Comparison of ENCODE assay signal across 9 cellular contexts in the genomic region with DNA sequence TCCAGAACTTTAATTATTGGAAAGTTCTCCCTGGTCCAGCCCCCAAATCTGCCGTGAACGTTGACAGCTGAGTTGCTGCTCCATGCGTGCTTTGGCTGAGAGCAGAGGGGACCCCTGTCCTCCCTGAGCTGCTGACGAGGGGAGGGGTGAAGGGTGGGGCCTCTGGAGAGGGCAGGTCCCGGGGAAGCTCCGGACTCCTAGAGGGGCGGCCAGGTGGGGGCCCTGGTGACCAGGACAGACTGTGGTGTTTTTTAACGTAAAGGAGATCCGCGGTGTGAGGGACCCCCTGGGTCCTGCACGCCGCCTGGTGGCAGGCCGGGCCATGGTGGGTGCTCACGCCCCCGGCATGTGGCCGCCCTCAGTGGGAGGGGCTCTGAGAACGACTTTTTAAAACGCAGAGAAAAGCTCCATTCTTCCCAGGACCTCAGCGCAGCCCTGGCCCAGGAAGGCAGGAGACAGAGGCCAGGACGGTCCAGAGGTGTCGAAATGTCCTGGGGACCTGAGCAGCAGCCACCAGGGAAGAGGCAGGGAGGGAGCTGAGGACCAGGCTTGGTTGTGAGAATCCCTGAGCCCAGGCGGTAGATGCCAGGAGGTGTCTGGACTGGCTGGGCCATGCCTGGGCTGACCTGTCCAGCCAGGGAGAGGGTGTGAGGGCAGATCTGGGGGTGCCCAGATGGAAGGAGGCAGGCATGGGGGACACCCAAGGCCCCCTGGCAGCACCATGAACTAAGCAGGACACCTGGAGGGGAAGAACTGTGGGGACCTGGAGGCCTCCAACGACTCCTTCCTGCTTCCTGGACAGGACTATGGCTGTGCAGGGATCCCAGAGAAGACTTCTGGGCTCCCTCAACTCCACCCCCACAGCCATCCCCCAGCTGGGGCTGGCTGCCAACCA. TPM values are rescaled to one million over a fixed set of nuclear protein-coding genes. Genes with fewer than 3 reads are reported as not detected.
A peak's percentile ranks its signal among the peaks of the same experiment; 100 is the strongest.
DNase-seq lines count a peak whose midpoint lies in the region; ATAC-seq, FAIRE-seq and TF ChIP-seq lines count a peak whose summit lies in the region.
"Had no signal": no experiment of that assay in that cellular context is flagged by ENCODE, and none has a peak within 500 bp of the region (broad histone marks: within the 10 kb centered on the region; RNA-seq: fewer than 3 reads in every experiment).

A gene (plus strand): TSS at position 410 of the 895 bp plus-strand sequence. CDS start 397 bp downstream, at position 807.

- BruUV-seq in MCF 10A (replicated peaks; lab: Mats Ljungman, UMichigan) = no TSS peak

- TF ChIP-seq CTCF in AG09309 (IDR thresholded peaks at IDR 0.05; ENCODE audit: control insufficient read depth, insufficient read depth, low read depth, low read length, missing control alignments) (peak; percentile 56), OCI-LY3 (IDR thresholded peaks at IDR 0.05; ENCODE audit: low read depth, low read length) (peak; percentile 35; the same call in 1 of the 2 replicates), MCF 10A (IDR thresholded peaks at IDR 0.05; ENCODE audit: unreplicated experiment) (no peak), keratinocyte (optimal IDR thresholded peaks at IDR 0.05 in 1 of 3, IDR thresholded peaks at IDR 0.05 in 1 of 3, conservative IDR thresholded peaks at IDR 0.05 in 1 of 3; ENCODE audit: extremely low read depth in 1 of 3, insufficient read depth in 2 of 3, low read length in 3 of 3) (peak in 2 of 3 experiments; percentile 27 to 29), type B pancreatic cell (conservative IDR thresholded peaks at IDR 0.05) (peak; percentile 76)

- H3K27me3 Mint-ChIP-seq in MCF 10A (ENCODE audit: insufficient read depth, unreplicated experiment) (no peaks in the 10 kb centered on the region), type B pancreatic cell (peaks cover 22% of the 10 kb centered on the region)

- dilution Hi-C loops in keratinocyte (cut with MboI; ENCODE audit: extremely low pct_ligation_motif_present, low sequenced_read_pairs) = no loop called here

- CTCF ChIA-PET in MCF 10A (lab: Yijun Ruan, JAX) = no interaction called here

- peaks cover 29% of the 10 kb centered on the region for H3K4me1 ChIP-seq in OCI-LY3 (ENCODE audit: low read length)
- H3K4me1 ChIP-seq in keratinocyte (ENCODE audit: control insufficient read depth, extremely low read depth, insufficient read depth, low read length) = peaks cover 30% of the 10 kb centered on the region

- peak within 1 kb of the TSS; percentile 57 for H3K4me3 Mint-ChIP-seq in MCF 10A (ENCODE audit: unreplicated experiment)
- peak within 1 kb of the TSS; percentile 76 for H3K4me3 Mint-ChIP-seq in type B pancreatic cell

- no peaks in the 10 kb centered on the region for H4K20me1 ChIP-seq in OCI-LY3 (ENCODE audit: insufficient read depth, low read length)
- H4K20me1 ChIP-seq in keratinocyte (ENCODE audit: control insufficient read depth, extremely low read depth, insufficient read depth, low read length) = no peaks in the 10 kb centered on the region

- H3K27me3 ChIP-seq in OCI-LY3 (ENCODE audit: low read depth, low read length) (peaks cover 13% of the 10 kb centered on the region), keratinocyte (ENCODE audit: control insufficient read depth, extremely low read depth, insufficient read depth, low read length) (peaks cover under 1% of the 10 kb centered on the region)

- no peaks in the 10 kb centered on the region for H3K79me2 ChIP-seq in OCI-LY3 (ENCODE audit: low read length)
- H3K79me2 ChIP-seq in keratinocyte (ENCODE audit: control insufficient read depth, insufficient read depth, low read length) = no peaks in the 10 kb centered on the region

- peak within 1 kb of the TSS; percentile 30; the same call in 1 of the 2 replicates for H2AFZ ChIP-seq in OCI-LY3 (ENCODE audit: low read depth, low read length)
- peak within 1 kb of the TSS; percentile 54 for H2AFZ ChIP-seq in keratinocyte (ENCODE audit: control insufficient read depth, low read length)

- no peak for FAIRE-seq in keratinocyte (lab: Jason Lieb, UNC)
- FAIRE-seq: pancreas had no signal

- H3K9me3 Mint-ChIP-seq in MCF 10A (ENCODE audit: unreplicated experiment) (no peaks in the 10 kb centered on the region), type B pancreatic cell (no peaks in the 10 kb centered on the region)

- H3K27ac Mint-ChIP-seq in MCF 10A (ENCODE audit: low read depth, unreplicated experiment) (no peak within 1 kb of the TSS), type B pancreatic cell (no peak within 1 kb of the TSS)

- peak; percentile 24 for ATAC-seq in GM18511 (IDR thresholded peaks at IDR 0.05; ENCODE audit: unreplicated experiment)

- H3K4me2 ChIP-seq in OCI-LY3 (ENCODE audit: low read length) = peak within 1 kb of the TSS; percentile 86
- H3K4me2 ChIP-seq in keratinocyte (ENCODE audit: control insufficient read depth, extremely low read depth, insufficient read depth, low read depth, low read length) = peak within 1 kb of the TSS; percentile 92

- H3K27ac ChIP-seq in OCI-LY3 (ENCODE audit: low read length) = 0 out of 2 replicates have a peak within 1 kb of the TSS, but pooled peaks have one; percentile 13
- H3K27ac ChIP-seq in keratinocyte (ENCODE audit: control insufficient read depth, insufficient read depth, low read length) = no peak within 1 kb of the TSS
- H3K27ac ChIP-seq: pancreas had no signal

- no peaks in the 10 kb centered on the region for H3K9me1 ChIP-seq in keratinocyte (ENCODE audit: control insufficient read depth, extremely low read depth, insufficient read depth, low read length)

- POLR2A ChIA-PET in MCF 10A (lab: Yijun Ruan, JAX) = interaction anchor here (1.0 to 1.1 kb wide), 2 partner anchors 10 to 55 kb away, joined by 3 to 5 read pairs; no protein-coding TSS in a partner anchor

- peaks cover 18% of the 10 kb centered on the region for H3K36me3 Mint-ChIP-seq in MCF 10A (ENCODE audit: insufficient read depth, unreplicated experiment)
- H3K36me3 Mint-ChIP-seq in type B pancreatic cell = no peaks in the 10 kb centered on the region

- H3K4me1 Mint-ChIP-seq in MCF 10A (ENCODE audit: insufficient read depth, unreplicated experiment) (peaks cover 17% of the 10 kb centered on the region), type B pancreatic cell (ENCODE audit: unreplicated experiment) (no peaks in the 10 kb centered on the region)

- DNase-seq in AG09309 (ENCODE audit: low read depth) (no peak), MCF 10A (ENCODE audit: unreplicated experiment) (no peak), keratinocyte (ENCODE audit: low read depth, low spot score) (no peak), type B pancreatic cell (ENCODE audit: extremely low spot score, unreplicated experiment) (no peak), NCI-H2196 treated with DMSO at 0.1 percent for 48 hours (lab: John Stamatoyannopoulos, UW; ENCODE audit: unreplicated experiment) (no peak), NCI-H1417 treated with DMSO at 0.1 percent for 48 hours (lab: John Stamatoyannopoulos, UW) (no peak)

- H3K9me3 ChIP-seq in OCI-LY3 (ENCODE audit: insufficient read depth, low read length) (no peaks in the 10 kb centered on the region), keratinocyte (ENCODE audit: control insufficient read depth, low read depth, low read length) (no peaks in the 10 kb centered on the region)
- H3K9me3 ChIP-seq: pancreas had no signal

- peak within 1 kb of the TSS; percentile 46 for H3K4me3 ChIP-seq in AG09309 (ENCODE audit: control insufficient read depth, low read depth, low read length)
- H3K4me3 ChIP-seq in OCI-LY3 (ENCODE audit: low read length) = peak within 1 kb of the TSS; percentile 70
- H3K4me3 ChIP-seq in keratinocyte (ENCODE audit: control insufficient read depth in 2 of 3, extremely low read depth in 1 of 3, insufficient read depth in 2 of 3, low read depth in 1 of 3, low read length in 3 of 3) = peak within 1 kb of the TSS; percentile 17 to 32 (median 29)

- H3K36me3 ChIP-seq in OCI-LY3 (replicated peaks; ENCODE audit: low read depth, low read length) (peaks cover 2% of the 10 kb centered on the region), keratinocyte (ENCODE audit: control insufficient read depth in 2 of 2, extremely low read depth in 1 of 2, insufficient read depth in 2 of 2, low read length in 2 of 2) (no peaks in the 10 kb centered on the region)
- H3K36me3 ChIP-seq: pancreas had no signal

- intact Hi-C loops in MCF 10A (cut with micrococcal nuclease) = no loop called here

- H3K9ac ChIP-seq in OCI-LY3 (ENCODE audit: low read length) = peak within 1 kb of the TSS; percentile 36
- H3K9ac ChIP-seq in keratinocyte (ENCODE audit: control insufficient read depth, extremely low read depth, insufficient read depth, low read length) = peak within 1 kb of the TSS; percentile 36

RNA-seq across cellular contexts. Expression of the gene that starts here (rescaled TPM):
- 12.0 and 13.1 TPM in 2 replicates for total RNA-seq in MCF 10A (2022)
- 1.1 to 1.9 TPM (median 1.1 TPM) in 3 replicates for polyA plus RNA-seq in keratinocyte
- polyA plus RNA-seq in keratinocyte (2011; ENCODE audit: low read depth) = 0.99 TPM
- polyA plus RNA-seq in keratinocyte (2011; cell fraction: cytosol; rRNA removed) = 0.23 and 0.61 TPM in 2 replicates
- 8.9 TPM in 2 replicates for polyA plus RNA-seq in keratinocyte (2011; cell fraction: nucleus; rRNA removed)
- polyA plus RNA-seq in keratinocyte (2012; ENCODE audit: low replicate concordance) = 0.88 and 1.8 TPM in 2 replicates
- 1.2 to 3.1 TPM (median 2.1 TPM) in 3 replicates for polyA minus RNA-seq in keratinocyte
- 2.1 TPM for polyA minus RNA-seq in keratinocyte (2011; cell fraction: cytosol; rRNA and poly(A)+ RNA removed)
- 3.3 and 4.3 TPM in 2 replicates for polyA minus RNA-seq in keratinocyte (2011; cell fraction: nucleus; rRNA and poly(A)+ RNA removed)
- total RNA-seq in type B pancreatic cell (ENCODE audit: low replicate concordance) = 3.6 and 3.8 TPM in 2 replicates
